8 cellular contexts compared by ENCODE assay signal in the genomic region with DNA sequence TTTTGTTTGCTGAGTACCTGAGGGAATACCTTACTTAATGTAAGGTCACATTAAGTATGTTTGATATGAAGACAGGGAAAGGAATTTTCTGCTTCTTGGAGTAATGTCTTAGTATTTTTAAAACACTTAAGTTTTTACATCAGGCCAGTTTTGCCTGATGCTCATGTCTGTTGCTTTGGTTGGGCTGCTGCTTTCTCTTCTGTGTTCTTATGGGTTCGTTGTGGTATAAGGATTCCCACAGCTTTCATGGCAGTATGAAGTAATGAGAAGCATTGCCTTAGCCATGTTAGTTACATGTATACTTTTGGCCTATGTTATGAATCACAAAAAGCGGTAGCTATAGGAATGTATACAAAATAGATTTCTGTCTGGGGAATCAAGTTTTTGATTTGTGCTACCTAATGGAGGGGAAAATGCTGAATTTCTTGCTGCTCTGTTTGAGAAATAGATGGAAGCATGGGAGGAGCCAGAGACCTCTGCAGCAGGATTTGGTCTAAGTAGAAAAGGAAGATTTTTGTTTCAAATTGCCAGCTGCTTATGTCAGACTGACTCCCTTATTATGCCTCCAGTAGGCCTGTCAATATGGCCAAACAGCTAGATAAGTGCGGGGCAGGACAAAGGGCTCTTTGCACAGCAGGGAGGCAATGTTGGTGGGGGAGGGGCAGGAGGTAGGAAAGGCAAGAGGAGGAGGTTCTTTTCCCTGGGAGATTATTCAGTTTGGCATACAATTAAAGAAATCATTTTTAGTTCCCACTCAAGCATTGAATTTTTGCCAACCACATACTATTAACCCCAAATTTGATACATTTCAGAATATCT. TPM values are rescaled to one million over a fixed set of nuclear protein-coding genes. Genes with fewer than 3 reads are reported as not detected.
DNase-seq lines count a peak whose midpoint lies in the region; ATAC-seq, FAIRE-seq and TF ChIP-seq lines count a peak whose summit lies in the region.

No MANE protein-coding gene starts in this region.

- no peak for TF ChIP-seq CTCF in brain microvascular endothelial cell (IDR thresholded peaks at IDR 0.05; ENCODE audit: low read depth, low read length, missing control alignments)
- TF ChIP-seq CTCF in HepG2 (CRISPR knock-in tag; IDR thresholded peaks at IDR 0.05) = no peak

- H3K27me3 ChIP-seq in brain microvascular endothelial cell (replicated peaks) (no peaks in the 10 kb centered on the region), HepG2 (ENCODE audit: control insufficient read depth in 1 of 2, insufficient read depth in 2 of 2, low read length in 2 of 2) (no peaks in the 10 kb centered on the region; a peak in 1 of 5 replicates)

- H3K36me3 ChIP-seq in brain microvascular endothelial cell (replicated peaks) (peaks cover 2% of the 10 kb centered on the region), HepG2 (replicated peaks in 1 of 2; ENCODE audit: control insufficient read depth in 1 of 2, insufficient read depth in 2 of 2, low read length in 2 of 2) (peaks cover 0 to 3% of the 10 kb centered on the region in 2 experiments; a peak in 1 of 5 replicates)

- H3K9ac ChIP-seq in HepG2 (ENCODE audit: insufficient read depth, low read depth, low read length) = peak overlapping the region; percentile 100

- peak overlapping the region; percentile 39 for H3K27ac ChIP-seq in brain microvascular endothelial cell
- peak overlapping the region; percentile 59 for H3K27ac ChIP-seq in HepG2 (ENCODE audit: extremely low read length, insufficient read depth, low read length)

- whole genome bisulfite sequencing in HepG2 (ENCODE audit: low lambda C conversion rate) = 5% methylated on average over 3 of the region's 3 CpGs

- peak overlapping the region; percentile 13 for H3K4me3 ChIP-seq in brain microvascular endothelial cell (ENCODE audit: low read depth, low read length)
- peak overlapping the region; percentile 47 to 100 (median 96) for H3K4me3 ChIP-seq in HepG2 (replicated peaks in 1 of 3; ENCODE audit: insufficient read depth in 1 of 3, low read depth in 2 of 3, low read length in 3 of 3)

- ATAC-seq in HepG2 = peak; percentile 80
- no peak for ATAC-seq in HG03025 (IDR thresholded peaks at IDR 0.05; ENCODE audit: low FRiP score, unreplicated experiment)
- ATAC-seq in HG03520 (IDR thresholded peaks at IDR 0.05; ENCODE audit: unreplicated experiment) = no peak
- no peak for ATAC-seq in GM19455 (IDR thresholded peaks at IDR 0.05; ENCODE audit: unreplicated experiment)

- no peak for TF ChIP-seq POLR2A in HepG2 (IDR thresholded peaks at IDR 0.05; ENCODE audit: insufficient read depth in 1 of 2, low read depth in 2 of 2, low read length in 2 of 2)

- H2AFZ ChIP-seq in HepG2 (ENCODE audit: low read length) = no peak overlapping the region

- peak; percentile 79 for FAIRE-seq in HepG2 (lab: Jason Lieb, UNC)

- TF ChIP-seq RAD21 in HepG2 (CRISPR knock-in tag; IDR thresholded peaks at IDR 0.05) = 0 out of 2 replicates have a peak, but pooled peaks have one; percentile 23

- intact Hi-C loops in HepG2 (cut with micrococcal nuclease; ENCODE audit: unreplicated experiment) = no loop called here

- H3K9me3 ChIP-seq in HepG2 (ENCODE audit: low read length) = no peaks in the 10 kb centered on the region

- POLR2A ChIA-PET in HepG2 (lab: Yijun Ruan, JAX) = interaction anchor here (0.9 to 2.1 kb wide), 2 partner anchors 40 to 500 kb away, joined by 3 to 13 read pairs; partner anchors contain the start of gene THUMPD3

- DNase-seq in DMS79 (lab: John Stamatoyannopoulos, UW) = peak; percentile 13
- DNase-seq in NCI-H187 (lab: John Stamatoyannopoulos, UW) = peak; percentile 19 to 36
- DNase-seq in brain microvascular endothelial cell = peak; percentile 43
- peak; percentile 88 for DNase-seq in HepG2 (ENCODE audit: low spot score)
- DNase-seq in activated CD4-positive, CD25-positive, alpha-beta regulatory T cell (lab: John Stamatoyannopoulos, UW) = no peak

- in situ Hi-C loops in brain microvascular endothelial cell (cut with HindIII; ENCODE audit: low pct_ligation_motif_present, low sequenced_read_pairs) = no loop called here
- in situ Hi-C loops in HepG2 (cut with HindIII; ENCODE audit: extremely low pct_ligation_motif_present, low pct_unique_long_range_greater_than_20kb) = no loop called here

- no TSS peak for BruUV-seq in HepG2 (replicated peaks; lab: Mats Ljungman, UMichigan)

- peaks cover 78% of the 10 kb centered on the region for H3K4me1 ChIP-seq in HepG2 (ENCODE audit: insufficient read depth, low read length)

- TF ChIP-seq EP300 in HepG2 (IDR thresholded peaks at IDR 0.05; ENCODE audit: low read depth in 2 of 2, low read length in 2 of 2) (peak in 1 of 2 experiments; percentile 62; a peak in 2 of 4 replicates), HepG2 (CRISPR knock-in tag; IDR thresholded peaks at IDR 0.05; ENCODE audit: borderline replicate concordance) (peak; percentile 29; the same call in 1 of the 2 replicates)

- H3K4me2 ChIP-seq in HepG2 (ENCODE audit: low read depth, low read length) = peak overlapping the region; percentile 95

- peaks cover 99% of the 10 kb centered on the region for H3K79me2 ChIP-seq in HepG2 (ENCODE audit: insufficient read depth, low read length)

- peaks cover 89% of the 10 kb centered on the region for H4K20me1 ChIP-seq in HepG2 (ENCODE audit: insufficient read depth, low read length)

- CTCF ChIA-PET in HepG2 (lab: Yijun Ruan, JAX; ENCODE audit: low intra/inter-chr PET ratio, low total read pairs) = no interaction called here

TF ChIP-seq in HepG2, 621 proteins besides CTCF, POLR2A, EP300 and RAD21 (continues in another document):
- TF ChIP-seq ZNF766 (CRISPR knock-in tag; IDR thresholded peaks at IDR 0.05; ENCODE audit: borderline replicate concordance) = no peak
- 0 out of 2 replicates have a peak, but pooled peaks have one; percentile 23 for TF ChIP-seq FOXK2 (IDR thresholded peaks at IDR 0.05)
- 0 out of 2 replicates have a peak, but pooled peaks have one; percentile 33 for TF ChIP-seq ZMYM3 (CRISPR knock-in tag; IDR thresholded peaks at IDR 0.05)
- peak; percentile 62 for TF ChIP-seq XRCC5 (optimal IDR thresholded peaks at IDR 0.05; ENCODE audit: low read length)
- 0 out of 2 replicates have a peak, but pooled peaks have one; percentile 41 for TF ChIP-seq GATAD1 (CRISPR knock-in tag; IDR thresholded peaks at IDR 0.05)
- no peak for TF ChIP-seq CC2D1A (CRISPR knock-in tag; IDR thresholded peaks at IDR 0.05)
- 0 out of 2 replicates have a peak, but pooled peaks have one; percentile 39 for TF ChIP-seq HMG20B (CRISPR knock-in tag; conservative IDR thresholded peaks at IDR 0.05)
- no peak for TF ChIP-seq NFIB (CRISPR knock-in tag; IDR thresholded peaks at IDR 0.05; ENCODE audit: borderline replicate concordance)
- TF ChIP-seq POGZ (CRISPR knock-in tag; IDR thresholded peaks at IDR 0.05) = peak; percentile 71
- 0 out of 2 replicates have a peak, but pooled peaks have one; percentile 19 for TF ChIP-seq IRF2 (CRISPR knock-in tag; IDR thresholded peaks at IDR 0.05)

RNA-seq across cellular contexts. Expression of gene SETD5, which starts 5.2 kb away (rescaled TPM):
- total RNA-seq in HepG2 (2016; rRNA removed; fragmentation: Illumina TruSeq; extraction: Trizol) = 40.6 and 46.8 TPM in 2 replicates
- total RNA-seq in HepG2 (2016; cell fraction: cytosol; rRNA removed; fragmentation: Illumina TruSeq; extraction: Trizol; ENCODE audit: low read depth) = 26.3 and 27.9 TPM in 2 replicates
- total RNA-seq in HepG2 (2016; cell fraction: insoluble cytoplasmic fraction; rRNA removed; fragmentation: Illumina TruSeq; extraction: Trizol) = 35.8 and 43.9 TPM in 2 replicates
- total RNA-seq in HepG2 (2016; cell fraction: membrane; rRNA removed; fragmentation: Illumina TruSeq; extraction: Trizol) = 26.2 and 27.3 TPM in 2 replicates
- 98.3 and 114 TPM in 2 replicates for total RNA-seq in HepG2 (2016; cell fraction: nucleus; rRNA removed; fragmentation: Illumina TruSeq; extraction: Trizol)
- polyA plus RNA-seq in HepG2 (2011; rRNA removed) = 79.8 and 95.8 TPM in 2 replicates
- polyA plus RNA-seq in HepG2 (2011; cell fraction: cytosol; rRNA removed) = 26.9 and 32.4 TPM in 2 replicates
- 146 and 182 TPM in 2 replicates for polyA plus RNA-seq in HepG2 (2011; cell fraction: nucleus; rRNA removed)
- polyA plus RNA-seq in HepG2 (2012) = 71.2 and 71.4 TPM in 2 replicates
- polyA plus RNA-seq in HepG2 (2016; cell fraction: cytosol; fragmentation: Illumina TruSeq; extraction: Trizol; ENCODE audit: low read depth) = 1.9 and 2.5 TPM in 2 replicates
- polyA plus RNA-seq in HepG2 (2016; cell fraction: insoluble cytoplasmic fraction; fragmentation: Illumina TruSeq; extraction: Trizol; ENCODE audit: low read depth) = 30.4 and 34.5 TPM in 2 replicates
- polyA plus RNA-seq in HepG2 (2016; cell fraction: membrane; fragmentation: Illumina TruSeq; extraction: Trizol; ENCODE audit: low read depth) = 7.4 and 7.5 TPM in 2 replicates
- 137 and 159 TPM in 2 replicates for polyA plus RNA-seq in HepG2 (2016; cell fraction: nucleus; fragmentation: Illumina TruSeq; extraction: Trizol; ENCODE audit: insufficient read depth, low read depth)
- 83.8 and 106 TPM in 2 replicates for polyA minus RNA-seq in HepG2 (2011; rRNA and poly(A)+ RNA removed; ENCODE audit: low replicate concordance)
- polyA minus RNA-seq in HepG2 (2011; cell fraction: cytosol; rRNA and poly(A)+ RNA removed) = 48.4 and 58.5 TPM in 2 replicates
- 243 and 288 TPM in 2 replicates for polyA minus RNA-seq in HepG2 (2011; cell fraction: nucleus; rRNA and poly(A)+ RNA removed)

RNA-seq across cellular contexts. Expression of gene THUMPD3, which starts 39.8 kb away (rescaled TPM):
- 44.1 and 62.4 TPM in 2 replicates for total RNA-seq in HepG2 (2016; rRNA removed; fragmentation: Illumina TruSeq; extraction: Trizol)
- total RNA-seq in HepG2 (2016; cell fraction: cytosol; rRNA removed; fragmentation: Illumina TruSeq; extraction: Trizol; ENCODE audit: low read depth) = 10.2 and 11.1 TPM in 2 replicates
- total RNA-seq in HepG2 (2016; cell fraction: insoluble cytoplasmic fraction; rRNA removed; fragmentation: Illumina TruSeq; extraction: Trizol) = 47.7 and 61.2 TPM in 2 replicates
- total RNA-seq in HepG2 (2016; cell fraction: membrane; rRNA removed; fragmentation: Illumina TruSeq; extraction: Trizol) = 24.6 and 30.2 TPM in 2 replicates
- total RNA-seq in HepG2 (2016; cell fraction: nucleus; rRNA removed; fragmentation: Illumina TruSeq; extraction: Trizol) = 22.3 and 26.8 TPM in 2 replicates
- polyA plus RNA-seq in HepG2 (2011; rRNA removed) = 27.5 and 31.2 TPM in 2 replicates
- polyA plus RNA-seq in HepG2 (2011; cell fraction: cytosol; rRNA removed) = 18.8 and 24.9 TPM in 2 replicates
- 16.7 and 17.6 TPM in 2 replicates for polyA plus RNA-seq in HepG2 (2011; cell fraction: nucleus; rRNA removed)
- 27.5 and 34.5 TPM in 2 replicates for polyA plus RNA-seq in HepG2 (2012)
- polyA plus RNA-seq in HepG2 (2016; cell fraction: cytosol; fragmentation: Illumina TruSeq; extraction: Trizol; ENCODE audit: low read depth) = 4.9 and 5.9 TPM in 2 replicates
- 49.5 and 53.5 TPM in 2 replicates for polyA plus RNA-seq in HepG2 (2016; cell fraction: insoluble cytoplasmic fraction; fragmentation: Illumina TruSeq; extraction: Trizol; ENCODE audit: low read depth)
- polyA plus RNA-seq in HepG2 (2016; cell fraction: membrane; fragmentation: Illumina TruSeq; extraction: Trizol; ENCODE audit: low read depth) = 11.9 and 13.1 TPM in 2 replicates
- 29.7 and 33.3 TPM in 2 replicates for polyA plus RNA-seq in HepG2 (2016; cell fraction: nucleus; fragmentation: Illumina TruSeq; extraction: Trizol; ENCODE audit: insufficient read depth, low read depth)
- polyA minus RNA-seq in HepG2 (2011; rRNA and poly(A)+ RNA removed; ENCODE audit: low replicate concordance) = 39.3 and 55.9 TPM in 2 replicates
- 30.0 and 31.3 TPM in 2 replicates for polyA minus RNA-seq in HepG2 (2011; cell fraction: cytosol; rRNA and poly(A)+ RNA removed)
- polyA minus RNA-seq in HepG2 (2011; cell fraction: nucleus; rRNA and poly(A)+ RNA removed) = 23.6 and 35.3 TPM in 2 replicates

Comparison
In these comparisons a context has a peak if more than half of its experiments do, and no peak if none do; other contexts are left out.
1. DNase-seq: peak in DMS79 (single experiment), NCI-H187 (2 of 2), brain microvascular endothelial cell (single experiment) and HepG2 (single experiment); none in activated CD4-positive, CD25-positive, alpha-beta regulatory T cell (0 of 4).